ENCODE assay signal across 1 cellular context in genomic region chr11:70270104-70270876, GRCh38.
TF ChIP-seq lines count a peak whose summit lies in the region.

Gene PPFIA1, plus strand, starts transcription at chr11:70270690. Its CDS starts 1,483 bp downstream, at chr11:70272173.

TF ChIP-seq in HepG2, 621 proteins besides CTCF, POLR2A, EP300 and RAD21 (continued from another document and continues in another):
- TF ChIP-seq TRAFD1 (CRISPR knock-in tag; IDR thresholded peaks at IDR 0.05; ENCODE audit: borderline replicate concordance) (no peak), ATAD3A (CRISPR knock-in tag; IDR thresholded peaks at IDR 0.05) (no peak), HOXA7 (CRISPR knock-in tag; IDR thresholded peaks at IDR 0.05) (no peak), IRF9 (CRISPR knock-in tag; IDR thresholded peaks at IDR 0.05; ENCODE audit: borderline replicate concordance) (no peak), ZNF232 (CRISPR knock-in tag; IDR thresholded peaks at IDR 0.05; ENCODE audit: borderline replicate concordance) (peak; percentile 46; the same call in 1 of the 2 replicates), TAF15 (IDR thresholded peaks at IDR 0.05; ENCODE audit: low read depth, low read length, poor library complexity, severe bottlenecking) (no peak), ZNF713 (CRISPR knock-in tag; IDR thresholded peaks at IDR 0.05) (no peak), ZNF20 (CRISPR knock-in tag; IDR thresholded peaks at IDR 0.05) (no peak), ONECUT2 (CRISPR knock-in tag; IDR thresholded peaks at IDR 0.05) (no peak), ZNF326 (CRISPR knock-in tag; IDR thresholded peaks at IDR 0.05; ENCODE audit: borderline replicate concordance) (no peak), POGZ (CRISPR knock-in tag; IDR thresholded peaks at IDR 0.05) (no peak), CSRNP1 (CRISPR knock-in tag; IDR thresholded peaks at IDR 0.05) (peak; percentile 64), ZNF441 (CRISPR knock-in tag; IDR thresholded peaks at IDR 0.05; ENCODE audit: borderline replicate concordance) (no peak), JUN (CRISPR knock-in tag; IDR thresholded peaks at IDR 0.05) (no peak), ZFY (CRISPR knock-in tag; IDR thresholded peaks at IDR 0.05) (peak; percentile 76), FOXJ3 (CRISPR knock-in tag; IDR thresholded peaks at IDR 0.05; ENCODE audit: borderline replicate concordance) (0 out of 2 replicates have a peak, but pooled peaks have one; percentile 57), NFATC3 (CRISPR knock-in tag; IDR thresholded peaks at IDR 0.05) (peak; percentile 85; the same call in 1 of the 2 replicates), ZNF263 (CRISPR knock-in tag; IDR thresholded peaks at IDR 0.05) (peak; percentile 20; the same call in 1 of the 2 replicates), ZNF879 (CRISPR knock-in tag; IDR thresholded peaks at IDR 0.05) (no peak), HMGXB3 (CRISPR knock-in tag; IDR thresholded peaks at IDR 0.05; ENCODE audit: borderline replicate concordance) (no peak), ZBTB42 (CRISPR knock-in tag; IDR thresholded peaks at IDR 0.05) (no peak), CREB1 (IDR thresholded peaks at IDR 0.05) (peak; percentile 76; the same call in 1 of the 2 replicates), CREB1 (CRISPR knock-in tag; IDR thresholded peaks at IDR 0.05) (no peak), YEATS4 (CRISPR knock-in tag; IDR thresholded peaks at IDR 0.05; ENCODE audit: borderline replicate concordance) (peak; percentile 36; the same call in 1 of the 2 replicates), CENPT (CRISPR knock-in tag; IDR thresholded peaks at IDR 0.05; ENCODE audit: low read depth) (no peak), NR1H2 (CRISPR knock-in tag; IDR thresholded peaks at IDR 0.05; ENCODE audit: borderline replicate concordance, low read depth) (no peak), ATRX (CRISPR knock-in tag; IDR thresholded peaks at IDR 0.05; ENCODE audit: borderline replicate concordance) (no peak), ZNF724P (CRISPR knock-in tag; IDR thresholded peaks at IDR 0.05; ENCODE audit: borderline replicate concordance) (no peak), RFXAP (CRISPR knock-in tag; IDR thresholded peaks at IDR 0.05; ENCODE audit: borderline replicate concordance) (peak; percentile 24; the same call in 1 of the 2 replicates), ZNF276 (CRISPR knock-in tag; IDR thresholded peaks at IDR 0.05; ENCODE audit: low read depth) (peak; percentile 16; the same call in 1 of the 2 replicates), SMYD3 (CRISPR knock-in tag; IDR thresholded peaks at IDR 0.05) (no peak), MIER3 (CRISPR knock-in tag; IDR thresholded peaks at IDR 0.05; ENCODE audit: borderline replicate concordance) (no peak), CREM (IDR thresholded peaks at IDR 0.05) (no peak), CREM (CRISPR knock-in tag; IDR thresholded peaks at IDR 0.05) (no peak), TCF7L2 (IDR thresholded peaks at IDR 0.05; ENCODE audit: low read depth, low read length) (no peak), PPARG (CRISPR knock-in tag; conservative IDR thresholded peaks at IDR 0.05) (no peak), GATA4 (IDR thresholded peaks at IDR 0.05; ENCODE audit: borderline replicate concordance, low read depth) (no peak), TAF1 (CRISPR knock-in tag; IDR thresholded peaks at IDR 0.05) (peak; percentile 55; the same call in 1 of the 2 replicates), ZIK1 (CRISPR knock-in tag; IDR thresholded peaks at IDR 0.05; ENCODE audit: borderline replicate concordance, low read depth) (no peak), SUZ12 (IDR thresholded peaks at IDR 0.05; ENCODE audit: low read depth, low read length) (no peak), ZNF776 (CRISPR knock-in tag; IDR thresholded peaks at IDR 0.05) (no peak)
- TF ChIP-seq, protein P1, sequence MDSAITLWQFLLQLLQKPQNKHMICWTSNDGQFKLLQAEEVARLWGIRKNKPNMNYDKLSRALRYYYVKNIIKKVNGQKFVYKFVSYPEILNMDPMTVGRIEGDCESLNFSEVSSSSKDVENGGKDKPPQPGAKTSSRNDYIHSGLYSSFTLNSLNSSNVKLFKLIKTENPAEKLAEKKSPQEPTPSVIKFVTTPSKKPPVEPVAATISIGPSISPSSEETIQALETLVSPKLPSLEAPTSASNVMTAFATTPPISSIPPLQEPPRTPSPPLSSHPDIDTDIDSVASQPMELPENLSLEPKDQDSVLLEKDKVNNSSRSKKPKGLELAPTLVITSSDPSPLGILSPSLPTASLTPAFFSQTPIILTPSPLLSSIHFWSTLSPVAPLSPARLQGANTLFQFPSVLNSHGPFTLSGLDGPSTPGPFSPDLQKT (CRISPR knock-in tag; IDR thresholded peaks at IDR 0.05; ENCODE audit: borderline replicate concordance): no peak
- TF ChIP-seq, protein P2, sequence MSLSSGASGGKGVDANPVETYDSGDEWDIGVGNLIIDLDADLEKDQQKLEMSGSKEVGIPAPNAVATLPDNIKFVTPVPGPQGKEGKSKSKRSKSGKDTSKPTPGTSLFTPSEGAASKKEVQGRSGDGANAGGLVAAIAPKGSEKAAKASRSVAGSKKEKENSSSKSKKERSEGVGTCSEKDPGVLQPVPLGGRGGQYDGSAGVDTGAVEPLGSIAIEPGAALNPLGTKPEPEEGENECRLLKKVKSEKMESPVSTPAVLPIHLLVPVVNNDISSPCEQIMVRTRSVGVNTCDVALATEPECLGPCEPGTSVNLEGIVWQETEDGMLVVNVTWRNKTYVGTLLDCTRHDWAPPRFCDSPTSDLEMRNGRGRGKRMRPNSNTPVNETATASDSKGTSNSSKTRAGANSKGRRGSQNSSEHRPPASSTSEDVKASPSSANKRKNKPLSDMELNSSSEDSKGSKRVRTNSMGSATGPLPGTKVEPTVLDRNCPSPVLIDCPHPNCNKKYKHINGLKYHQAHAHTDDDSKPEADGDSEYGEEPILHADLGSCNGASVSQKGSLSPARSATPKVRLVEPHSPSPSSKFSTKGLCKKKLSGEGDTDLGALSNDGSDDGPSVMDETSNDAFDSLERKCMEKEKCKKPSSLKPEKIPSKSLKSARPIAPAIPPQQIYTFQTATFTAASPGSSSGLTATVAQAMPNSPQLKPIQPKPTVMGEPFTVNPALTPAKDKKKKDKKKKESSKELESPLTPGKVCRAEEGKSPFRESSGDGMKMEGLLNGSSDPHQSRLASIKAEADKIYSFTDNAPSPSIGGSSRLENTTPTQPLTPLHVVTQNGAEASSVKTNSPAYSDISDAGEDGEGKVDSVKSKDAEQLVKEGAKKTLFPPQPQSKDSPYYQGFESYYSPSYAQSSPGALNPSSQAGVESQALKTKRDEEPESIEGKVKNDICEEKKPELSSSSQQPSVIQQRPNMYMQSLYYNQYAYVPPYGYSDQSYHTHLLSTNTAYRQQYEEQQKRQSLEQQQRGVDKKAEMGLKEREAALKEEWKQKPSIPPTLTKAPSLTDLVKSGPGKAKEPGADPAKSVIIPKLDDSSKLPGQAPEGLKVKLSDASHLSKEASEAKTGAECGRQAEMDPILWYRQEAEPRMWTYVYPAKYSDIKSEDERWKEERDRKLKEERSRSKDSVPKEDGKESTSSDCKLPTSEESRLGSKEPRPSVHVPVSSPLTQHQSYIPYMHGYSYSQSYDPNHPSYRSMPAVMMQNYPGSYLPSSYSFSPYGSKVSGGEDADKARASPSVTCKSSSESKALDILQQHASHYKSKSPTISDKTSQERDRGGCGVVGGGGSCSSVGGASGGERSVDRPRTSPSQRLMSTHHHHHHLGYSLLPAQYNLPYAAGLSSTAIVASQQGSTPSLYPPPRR (CRISPR knock-in tag; IDR thresholded peaks at IDR 0.05; ENCODE audit: borderline replicate concordance): no peak
- TF ChIP-seq, protein P3, sequence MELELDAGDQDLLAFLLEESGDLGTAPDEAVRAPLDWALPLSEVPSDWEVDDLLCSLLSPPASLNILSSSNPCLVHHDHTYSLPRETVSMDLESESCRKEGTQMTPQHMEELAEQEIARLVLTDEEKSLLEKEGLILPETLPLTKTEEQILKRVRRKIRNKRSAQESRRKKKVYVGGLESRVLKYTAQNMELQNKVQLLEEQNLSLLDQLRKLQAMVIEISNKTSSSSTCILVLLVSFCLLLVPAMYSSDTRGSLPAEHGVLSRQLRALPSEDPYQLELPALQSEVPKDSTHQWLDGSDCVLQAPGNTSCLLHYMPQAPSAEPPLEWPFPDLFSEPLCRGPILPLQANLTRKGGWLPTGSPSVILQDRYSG (CRISPR knock-in tag; IDR thresholded peaks at IDR 0.05): no peak
- TF ChIP-seq, protein P4, sequence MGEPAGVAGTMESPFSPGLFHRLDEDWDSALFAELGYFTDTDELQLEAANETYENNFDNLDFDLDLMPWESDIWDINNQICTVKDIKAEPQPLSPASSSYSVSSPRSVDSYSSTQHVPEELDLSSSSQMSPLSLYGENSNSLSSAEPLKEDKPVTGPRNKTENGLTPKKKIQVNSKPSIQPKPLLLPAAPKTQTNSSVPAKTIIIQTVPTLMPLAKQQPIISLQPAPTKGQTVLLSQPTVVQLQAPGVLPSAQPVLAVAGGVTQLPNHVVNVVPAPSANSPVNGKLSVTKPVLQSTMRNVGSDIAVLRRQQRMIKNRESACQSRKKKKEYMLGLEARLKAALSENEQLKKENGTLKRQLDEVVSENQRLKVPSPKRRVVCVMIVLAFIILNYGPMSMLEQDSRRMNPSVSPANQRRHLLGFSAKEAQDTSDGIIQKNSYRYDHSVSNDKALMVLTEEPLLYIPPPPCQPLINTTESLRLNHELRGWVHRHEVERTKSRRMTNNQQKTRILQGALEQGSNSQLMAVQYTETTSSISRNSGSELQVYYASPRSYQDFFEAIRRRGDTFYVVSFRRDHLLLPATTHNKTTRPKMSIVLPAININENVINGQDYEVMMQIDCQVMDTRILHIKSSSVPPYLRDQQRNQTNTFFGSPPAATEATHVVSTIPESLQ (CRISPR knock-in tag; conservative IDR thresholded peaks at IDR 0.05): no peak
